ENCODE assay signal across 8 cellular contexts in genomic region chr3:196445391-196445790, GRCh38. TPM values are rescaled to one million over a fixed set of nuclear protein-coding genes. Genes with fewer than 3 reads are reported as not detected.
DNase-seq lines count a peak whose midpoint lies in the region; ATAC-seq and TF ChIP-seq lines count a peak whose summit lies in the region.
"Not testable (repeated sequence)": the region's sequence is repeated elsewhere in the genome, so short reads cannot be mapped to it uniquely, and the experiment has no call there.

No MANE protein-coding gene starts in this region.

- not testable (repeated sequence) for H3K4me3 Mint-ChIP-seq in HFFc6; MCF 10A (ENCODE audit: unreplicated experiment); neural progenitor cell

- DNase-seq in GM10266 (ENCODE audit: extremely low spot score); HFFc6; RWPE2 (ENCODE audit: low spot score); fibroblast of villous mesenchyme (ENCODE audit: low read depth): not testable (repeated sequence)
- DNase-seq in NAMALWA (ENCODE audit: low spot score), result peak; percentile 45
- DNase-seq in MCF 10A (ENCODE audit: unreplicated experiment), result peak; percentile 35
- DNase-seq in neural progenitor cell (ENCODE audit: low spot score), result peak; percentile 18

- not testable (repeated sequence) for H3K27me3 ChIP-seq in BLaER1 treated with 17β-estradiol and CSF1 and Interleukin-3, amounts not matched to agents 10 nM and 100 nM; RWPE2 (ENCODE audit: insufficient read depth, poor library complexity, severe bottlenecking); neural progenitor cell

- CTCF ChIA-PET in MCF 10A (lab: Yijun Ruan, JAX), result not testable (repeated sequence)

- H3K9ac ChIP-seq in BLaER1 treated with 17β-estradiol and CSF1 and Interleukin-3, amounts not matched to agents 10 nM and 100 nM; neural progenitor cell: not testable (repeated sequence)

- POLR2A ChIA-PET in MCF 10A (lab: Yijun Ruan, JAX), result not testable (repeated sequence)

- not testable (repeated sequence) for BruUV-seq in MCF 10A (replicated peaks; lab: Mats Ljungman, UMichigan)

- H2AFZ ChIP-seq in neural progenitor cell (replicated peaks), result not testable (repeated sequence)

- not testable (repeated sequence) for H3K79me2 ChIP-seq in neural progenitor cell (ENCODE audit: low read depth)

- H3K9me3 Mint-ChIP-seq in HFFc6; MCF 10A (ENCODE audit: unreplicated experiment); neural progenitor cell: not testable (repeated sequence)

- not testable (repeated sequence) for H3K4me3 ChIP-seq in BLaER1 treated with 17β-estradiol and CSF1 and Interleukin-3, amounts not matched to agents 10 nM and 100 nM; RWPE2 (ENCODE audit: severe bottlenecking); fibroblast of villous mesenchyme (ENCODE audit: low read depth, low read length); neural progenitor cell

- not testable (repeated sequence) for H3K27ac ChIP-seq in BLaER1 treated with 17β-estradiol and CSF1 and Interleukin-3, amounts not matched to agents 10 nM and 100 nM; RWPE2 (ENCODE audit: poor library complexity, severe bottlenecking); neural progenitor cell

- H3K36me3 ChIP-seq in BLaER1 treated with 17β-estradiol and CSF1 and Interleukin-3, amounts not matched to agents 10 nM and 100 nM; RWPE2 (ENCODE audit: low read depth); neural progenitor cell: not testable (repeated sequence)

- H3K9me3 ChIP-seq in BLaER1 treated with 17β-estradiol and CSF1 and Interleukin-3, amounts not matched to agents 10 nM and 100 nM (replicated peaks in 1 of 11), result peaks cover 0 to 13% (median 0%) of the 10 kb centered on the region in 11 experiments; a peak in 2 of 22 replicates
- not testable (repeated sequence) for H3K9me3 ChIP-seq in RWPE2 (ENCODE audit: severe bottlenecking); neural progenitor cell (ENCODE audit: low read depth)

- peak overlapping the region; percentile 14 to 60 (median 49); a peak in 19 of 22 replicates for H3K4me2 ChIP-seq in BLaER1 treated with 17β-estradiol and CSF1 and Interleukin-3, amounts not matched to agents 10 nM and 100 nM
- H3K4me2 ChIP-seq in neural progenitor cell, result not testable (repeated sequence)

- ATAC-seq in RWPE2 (ENCODE audit: low read depth), result not testable (repeated sequence)

- not testable (repeated sequence) for H3K36me3 Mint-ChIP-seq in HFFc6 (ENCODE audit: low read depth); MCF 10A (ENCODE audit: insufficient read depth, unreplicated experiment); neural progenitor cell

- TF ChIP-seq CTCF in GM10266 (IDR thresholded peaks at IDR 0.05; ENCODE audit: control insufficient read depth, insufficient read depth, low read depth, missing control alignments), result peak; percentile 44
- peak; percentile 46 for TF ChIP-seq CTCF in HFFc6 (IDR thresholded peaks at IDR 0.05)
- TF ChIP-seq CTCF in RWPE2 (IDR thresholded peaks at IDR 0.05; ENCODE audit: poor library complexity, severe bottlenecking), result peak; percentile 25
- TF ChIP-seq CTCF in MCF 10A (IDR thresholded peaks at IDR 0.05; ENCODE audit: unreplicated experiment), result not testable (repeated sequence)
- TF ChIP-seq CTCF in fibroblast of villous mesenchyme (IDR thresholded peaks at IDR 0.05; ENCODE audit: insufficient read depth, low read depth, low read length), result peak; percentile 20
- TF ChIP-seq CTCF in neural progenitor cell (IDR thresholded peaks at IDR 0.05), result peak; percentile 33

- not testable (repeated sequence) for H3F3A ChIP-seq in neural progenitor cell (ENCODE audit: low read depth)

- not testable (repeated sequence) for H4K20me1 ChIP-seq in BLaER1 treated with 17β-estradiol and CSF1 and Interleukin-3, amounts not matched to agents 10 nM and 100 nM; neural progenitor cell (ENCODE audit: low read depth)

- intact Hi-C loops in MCF 10A (cut with micrococcal nuclease), result loop anchor here (1.0 kb wide), 1 partner anchor 192 kb away; no protein-coding TSS in a partner anchor

- H3K4me1 Mint-ChIP-seq in HFFc6 (ENCODE audit: low read depth) (peaks cover 23% of the 10 kb centered on the region), neural progenitor cell (peaks cover 13% of the 10 kb centered on the region)
- H3K4me1 Mint-ChIP-seq in MCF 10A (ENCODE audit: insufficient read depth, unreplicated experiment), result not testable (repeated sequence)

- not testable (repeated sequence) for H3K27ac Mint-ChIP-seq in HFFc6; MCF 10A (ENCODE audit: low read depth, unreplicated experiment); neural progenitor cell

- H3K27me3 Mint-ChIP-seq in HFFc6 (ENCODE audit: insufficient read depth); MCF 10A (ENCODE audit: insufficient read depth, unreplicated experiment); neural progenitor cell (ENCODE audit: insufficient read depth, low read depth): not testable (repeated sequence)

- H3K4me1 ChIP-seq in BLaER1 treated with 17β-estradiol and CSF1 and Interleukin-3, amounts not matched to agents 10 nM and 100 nM, result peaks cover 11 to 24% (median 16%) of the 10 kb centered on the region in 10 experiments
- not testable (repeated sequence) for H3K4me1 ChIP-seq in RWPE2 (ENCODE audit: insufficient read depth, poor library complexity, severe bottlenecking); neural progenitor cell

RNA-seq across cellular contexts. Expression of gene UBXN7, which starts 13.2 kb away (rescaled TPM):
- total RNA-seq in HFFc6 (2021; fragmentation: NEBNext Ultra II Directional; extraction: Animal tissue kit (Norgen Biotek cat#: 25700)), result 10 to 100 TPM; 57.8 to 67.0 (median 62.2) TPM
- 64.7 and 71.6 TPM in 2 replicates for total RNA-seq in MCF 10A (2022)
- total RNA-seq in fibroblast of villous mesenchyme, result 19.0 and 30.2 TPM in 2 replicates
- total RNA-seq in neural progenitor cell (ENCODE audit: low replicate concordance), result 46.2 and 68.7 TPM in 2 replicates

RNA-seq across cellular contexts. Expression of gene RNF168, which starts 58.2 kb away (rescaled TPM):
- total RNA-seq in HFFc6 (2021; fragmentation: NEBNext Ultra II Directional; extraction: Animal tissue kit (Norgen Biotek cat#: 25700)), result 10 to 100 TPM; 11.6 to 16.5 (median 15.5) TPM
- total RNA-seq in MCF 10A (2022), result 25.0 and 27.0 TPM in 2 replicates
- total RNA-seq in fibroblast of villous mesenchyme, result 17.1 and 22.5 TPM in 2 replicates
- total RNA-seq in neural progenitor cell (ENCODE audit: low replicate concordance), result 23.8 and 25.1 TPM in 2 replicates
